9 cellular contexts compared by ENCODE assay signal in the genomic region with DNA sequence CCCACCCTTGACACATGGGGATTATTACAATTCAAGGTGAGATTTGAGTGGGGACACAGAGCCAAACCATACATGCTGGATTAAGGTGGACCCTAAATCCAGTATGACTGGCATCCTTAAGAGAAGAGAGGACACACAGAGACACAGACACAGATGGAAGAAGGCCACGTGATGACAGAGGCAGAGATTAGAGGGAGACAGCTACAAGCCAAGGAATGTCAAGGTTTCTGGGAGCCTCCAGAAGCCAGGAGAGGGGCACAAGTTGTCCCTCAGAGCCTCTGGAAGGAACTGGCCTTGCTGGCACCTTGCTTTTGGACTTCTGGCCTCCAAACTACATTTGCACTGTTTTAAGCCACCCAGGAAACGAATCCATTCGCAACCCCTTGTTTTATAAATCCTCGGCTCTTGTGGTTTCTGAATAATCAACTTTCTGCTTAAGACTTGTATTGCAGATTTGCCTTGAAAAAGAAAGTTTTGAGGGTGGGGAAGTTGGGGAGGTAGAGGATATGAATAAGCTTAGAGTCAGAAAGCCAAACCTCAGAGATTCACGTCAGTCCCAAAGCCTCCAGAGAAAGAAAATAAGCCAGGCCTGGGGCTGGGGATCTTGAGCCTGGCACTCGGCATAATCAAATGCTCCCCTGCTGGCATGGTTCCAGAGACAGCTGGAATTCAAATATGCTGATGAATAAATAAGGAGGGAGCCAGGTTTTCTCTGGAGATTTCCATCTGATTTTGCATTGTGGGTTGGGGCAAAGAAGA.
DNase-seq lines count a peak whose midpoint lies in the region; ATAC-seq, FAIRE-seq and TF ChIP-seq lines count a peak whose summit lies in the region.
"Had no signal": no experiment of that assay in that cellular context is flagged by ENCODE, and none has a peak within 500 bp of the region (broad histone marks: within the 10 kb centered on the region; RNA-seq: fewer than 3 reads in every experiment).

No MANE protein-coding gene starts in this region.

- TF ChIP-seq POLR2A in HepG2 (IDR thresholded peaks at IDR 0.05; ENCODE audit: insufficient read depth in 1 of 2, low read depth in 2 of 2, low read length in 2 of 2) = no peak

- no peak overlapping the region for H3K4me3 ChIP-seq in epithelial cell of esophagus (ENCODE audit: low read length)
- peak overlapping the region; percentile 41 for H3K4me3 ChIP-seq in skeletal muscle satellite cell (ENCODE audit: low read length)
- H3K4me3 ChIP-seq in HepG2 (replicated peaks in 1 of 3; ENCODE audit: insufficient read depth in 1 of 3, low read depth in 2 of 3, low read length in 3 of 3) = no peak overlapping the region
- H3K4me3 ChIP-seq: prostate gland had no signal

- no peaks in the 10 kb centered on the region for H3K9me3 Mint-ChIP-seq in activated CD4-positive, alpha-beta T cell treated with anti-CD3 and anti-CD28 coated beads for 36 hours (ENCODE audit: low read depth)

- H2AFZ ChIP-seq in HepG2 (ENCODE audit: low read length) = no peak overlapping the region

- no peaks in the 10 kb centered on the region for H3K27me3 ChIP-seq in skeletal muscle satellite cell (ENCODE audit: control insufficient read depth, insufficient read depth, low read length)
- no peaks in the 10 kb centered on the region for H3K27me3 ChIP-seq in HepG2 (ENCODE audit: control insufficient read depth in 1 of 2, insufficient read depth in 2 of 2, low read length in 2 of 2)

- H3K36me3 ChIP-seq in skeletal muscle satellite cell (ENCODE audit: insufficient read depth, low read length) = no peaks in the 10 kb centered on the region
- no peaks in the 10 kb centered on the region for H3K36me3 ChIP-seq in HepG2 (replicated peaks in 1 of 2; ENCODE audit: control insufficient read depth in 1 of 2, insufficient read depth in 2 of 2, low read length in 2 of 2)
- H3K36me3 ChIP-seq: prostate gland had no signal

- H3K27ac Mint-ChIP-seq in activated CD4-positive, alpha-beta T cell treated with anti-CD3 and anti-CD28 coated beads for 36 hours = no peak overlapping the region

- H3K9me3 ChIP-seq in skeletal muscle satellite cell (replicated peaks; ENCODE audit: low read length) = no peaks in the 10 kb centered on the region
- H3K9me3 ChIP-seq in HepG2 (ENCODE audit: low read length) = no peaks in the 10 kb centered on the region
- H3K9me3 ChIP-seq: prostate gland had no signal

- no TSS peak for BruUV-seq in HepG2 (replicated peaks; lab: Mats Ljungman, UMichigan)

- POLR2A ChIA-PET in activated CD4-positive, alpha-beta T cell treated with anti-CD3 and anti-CD28 coated beads for 36 hours (lab: Charles Lee) = no interaction called here
- POLR2A ChIA-PET in HepG2 (lab: Yijun Ruan, JAX) = no interaction called here

- H3K4me2 ChIP-seq in skeletal muscle satellite cell (ENCODE audit: low read length) (peak overlapping the region; percentile 71), HepG2 (ENCODE audit: low read depth, low read length) (no peak overlapping the region)

- intact Hi-C loops in activated CD4-positive, alpha-beta T cell treated with anti-CD3 and anti-CD28 coated beads for 36 hours (cut with DNase I, micrococcal nuclease) = no loop called here
- intact Hi-C loops in HepG2 (cut with micrococcal nuclease; ENCODE audit: unreplicated experiment) = no loop called here

- no peak overlapping the region for H3K27ac ChIP-seq in HepG2 (ENCODE audit: extremely low read length, insufficient read depth, low read length)
- H3K27ac ChIP-seq: prostate gland had no signal

- no peaks in the 10 kb centered on the region for H3K36me3 Mint-ChIP-seq in activated CD4-positive, alpha-beta T cell treated with anti-CD3 and anti-CD28 coated beads for 36 hours (ENCODE audit: low read depth)

- no peak overlapping the region for H3K4me3 Mint-ChIP-seq in activated CD4-positive, alpha-beta T cell treated with anti-CD3 and anti-CD28 coated beads for 36 hours

- 0 out of 2 replicates have a peak, but pooled peaks cover 5% of the 10 kb centered on the region for H4K20me1 ChIP-seq in HepG2 (ENCODE audit: insufficient read depth, low read length)

- no peak for FAIRE-seq in HepG2 (lab: Jason Lieb, UNC)

- H3K9ac ChIP-seq in skeletal muscle satellite cell (ENCODE audit: low read depth, low read length) (peak overlapping the region; percentile 69), HepG2 (ENCODE audit: insufficient read depth, low read depth, low read length) (no peak overlapping the region)

- no peaks in the 10 kb centered on the region for H3K27me3 Mint-ChIP-seq in activated CD4-positive, alpha-beta T cell treated with anti-CD3 and anti-CD28 coated beads for 36 hours

- no peak for DNase-seq in activated CD4-positive, alpha-beta T cell treated with anti-CD3 and anti-CD28 coated beads for 36 hours
- DNase-seq in activated CD4-positive, alpha-beta T cell treated with anti-CD3 and anti-CD28 coated beads for 4 hours = no peak
- peak; percentile 80 for DNase-seq in NCI-H226
- peak; percentile 75 for DNase-seq in epithelial cell of esophagus (ENCODE audit: low read depth)
- DNase-seq in HepG2 (ENCODE audit: low spot score) = no peak

- CTCF ChIA-PET in activated CD4-positive, alpha-beta T cell treated with anti-CD3 and anti-CD28 coated beads for 36 hours (lab: Charles Lee) = interaction anchor here (0.6 kb wide), 1 partner anchor 214 kb away, joined by 3 read pairs; no protein-coding TSS in a partner anchor
- CTCF ChIA-PET in HepG2 (lab: Yijun Ruan, JAX; ENCODE audit: low intra/inter-chr PET ratio, low total read pairs) = no interaction called here

- in situ Hi-C loops in HepG2 (cut with HindIII; ENCODE audit: extremely low pct_ligation_motif_present, low pct_unique_long_range_greater_than_20kb) = no loop called here

- TF ChIP-seq EP300 in HepG2 (IDR thresholded peaks at IDR 0.05; ENCODE audit: low read depth in 2 of 2, low read length in 2 of 2) (no peak), HepG2 (CRISPR knock-in tag; IDR thresholded peaks at IDR 0.05; ENCODE audit: borderline replicate concordance) (no peak)

- peak; percentile 61 for ATAC-seq in activated CD4-positive, alpha-beta T cell treated with anti-CD3 and anti-CD28 coated beads for 36 hours
- ATAC-seq in HepG2 (no peak), HG03175 (IDR thresholded peaks at IDR 0.05; ENCODE audit: unreplicated experiment) (no peak), GM21526 (IDR thresholded peaks at IDR 0.05; ENCODE audit: low FRiP score, unreplicated experiment) (no peak)

- H3K4me1 ChIP-seq in skeletal muscle satellite cell (ENCODE audit: control insufficient read depth, insufficient read depth, low read length) (peaks cover 21% of the 10 kb centered on the region), HepG2 (ENCODE audit: insufficient read depth, low read length) (no peaks in the 10 kb centered on the region)
- H3K4me1 ChIP-seq: prostate gland had no signal

- WGBS in HepG2 (ENCODE audit: low lambda C conversion rate) = 58% methylated on average over 6 of the region's 6 CpGs

- peaks cover 8% of the 10 kb centered on the region for H3K4me1 Mint-ChIP-seq in activated CD4-positive, alpha-beta T cell treated with anti-CD3 and anti-CD28 coated beads for 36 hours

- H3K79me2 ChIP-seq in HepG2 (ENCODE audit: insufficient read depth, low read length) = no peaks in the 10 kb centered on the region

- no peak for TF ChIP-seq CTCF in epithelial cell of esophagus (IDR thresholded peaks at IDR 0.05; ENCODE audit: insufficient read depth, low read depth, low read length, missing control alignments)
- no peak for TF ChIP-seq CTCF in HepG2 (CRISPR knock-in tag; IDR thresholded peaks at IDR 0.05)

- TF ChIP-seq RAD21 in HepG2 (CRISPR knock-in tag; IDR thresholded peaks at IDR 0.05) = no peak

TF ChIP-seq in HepG2, 621 proteins besides CTCF, POLR2A, EP300 and RAD21 (continues in another document):
- TF ChIP-seq SIN3B (IDR thresholded peaks at IDR 0.05; ENCODE audit: low read length) (no peak), SP5 (CRISPR knock-in tag; IDR thresholded peaks at IDR 0.05; ENCODE audit: borderline replicate concordance, low read depth) (no peak), KAT7 (CRISPR knock-in tag; IDR thresholded peaks at IDR 0.05; ENCODE audit: borderline replicate concordance) (no peak), BRD4 (CRISPR knock-in tag; IDR thresholded peaks at IDR 0.05) (no peak), DMAP1 (CRISPR knock-in tag; IDR thresholded peaks at IDR 0.05) (no peak), ZNF619 (CRISPR knock-in tag; IDR thresholded peaks at IDR 0.05) (no peak), NR1H2 (CRISPR knock-in tag; IDR thresholded peaks at IDR 0.05; ENCODE audit: borderline replicate concordance, low read depth) (no peak), RAD51 (IDR thresholded peaks at IDR 0.05; ENCODE audit: borderline replicate concordance) (no peak), ZNF644 (CRISPR knock-in tag; IDR thresholded peaks at IDR 0.05; ENCODE audit: low read depth) (no peak)
- TF ChIP-seq, protein P1, sequence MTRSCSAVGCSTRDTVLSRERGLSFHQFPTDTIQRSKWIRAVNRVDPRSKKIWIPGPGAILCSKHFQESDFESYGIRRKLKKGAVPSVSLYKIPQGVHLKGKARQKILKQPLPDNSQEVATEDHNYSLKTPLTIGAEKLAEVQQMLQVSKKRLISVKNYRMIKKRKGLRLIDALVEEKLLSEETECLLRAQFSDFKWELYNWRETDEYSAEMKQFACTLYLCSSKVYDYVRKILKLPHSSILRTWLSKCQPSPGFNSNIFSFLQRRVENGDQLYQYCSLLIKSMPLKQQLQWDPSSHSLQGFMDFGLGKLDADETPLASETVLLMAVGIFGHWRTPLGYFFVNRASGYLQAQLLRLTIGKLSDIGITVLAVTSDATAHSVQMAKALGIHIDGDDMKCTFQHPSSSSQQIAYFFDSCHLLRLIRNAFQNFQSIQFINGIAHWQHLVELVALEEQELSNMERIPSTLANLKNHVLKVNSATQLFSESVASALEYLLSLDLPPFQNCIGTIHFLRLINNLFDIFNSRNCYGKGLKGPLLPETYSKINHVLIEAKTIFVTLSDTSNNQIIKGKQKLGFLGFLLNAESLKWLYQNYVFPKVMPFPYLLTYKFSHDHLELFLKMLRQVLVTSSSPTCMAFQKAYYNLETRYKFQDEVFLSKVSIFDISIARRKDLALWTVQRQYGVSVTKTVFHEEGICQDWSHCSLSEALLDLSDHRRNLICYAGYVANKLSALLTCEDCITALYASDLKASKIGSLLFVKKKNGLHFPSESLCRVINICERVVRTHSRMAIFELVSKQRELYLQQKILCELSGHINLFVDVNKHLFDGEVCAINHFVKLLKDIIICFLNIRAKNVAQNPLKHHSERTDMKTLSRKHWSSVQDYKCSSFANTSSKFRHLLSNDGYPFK (CRISPR knock-in tag; IDR thresholded peaks at IDR 0.05; ENCODE audit: borderline replicate concordance) = no peak
- TF ChIP-seq, protein P2, sequence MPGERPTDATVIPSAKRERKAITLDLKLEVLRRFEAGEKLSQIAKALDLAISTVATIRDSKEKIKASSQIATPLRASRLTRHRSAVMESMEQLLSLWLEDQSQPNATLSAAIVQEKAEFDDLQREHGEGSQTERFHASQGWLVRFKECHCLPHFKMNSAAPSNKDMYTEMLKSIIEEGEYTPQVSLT (CRISPR knock-in tag; IDR thresholded peaks at IDR 0.05; ENCODE audit: borderline replicate concordance, low read depth) = no peak

Comparison
In these comparisons a context has a peak if more than half of its experiments do, and no peak if none do; other contexts are left out.
1. DNase-seq: peak in NCI-H226 (single experiment) and epithelial cell of esophagus (single experiment); none in activated CD4-positive, alpha-beta T cell treated with anti-CD3 and anti-CD28 coated beads for 36 hours (single experiment), activated CD4-positive, alpha-beta T cell treated with anti-CD3 and anti-CD28 coated beads for 4 hours (0 of 2) and HepG2 (single experiment).